11 cellular contexts compared by ENCODE assay signal in genomic region chr12:79936670-79937069, GRCh38. TPM values are rescaled to one million over a fixed set of nuclear protein-coding genes. Genes with fewer than 3 reads are reported as not detected.
DNase-seq lines count a peak whose midpoint lies in the region; ATAC-seq, FAIRE-seq and TF ChIP-seq lines count a peak whose summit lies in the region.
"Had no signal": no experiment of that assay in that cellular context is flagged by ENCODE, and none has a peak within 500 bp of the region (broad histone marks: within the 10 kb centered on the region; RNA-seq: fewer than 3 reads in every experiment).

No MANE protein-coding gene starts in this region.

- H3K27me3 ChIP-seq in astrocyte (ENCODE audit: insufficient read depth, low read length): no peaks in the 10 kb centered on the region
- no peaks in the 10 kb centered on the region for H3K27me3 ChIP-seq in left lung

- H3K4me1 ChIP-seq in astrocyte (ENCODE audit: insufficient read depth, low read length): peaks cover 7% of the 10 kb centered on the region
- H3K4me1 ChIP-seq in left lung: peaks cover 12 to 38% of the 10 kb centered on the region in 2 donors

- H4K20me1 ChIP-seq in astrocyte (ENCODE audit: insufficient read depth, low read length): peaks cover 24% of the 10 kb centered on the region

- no peaks in the 10 kb centered on the region for H3K27me3 Mint-ChIP-seq in astrocyte (ENCODE audit: low read depth, unreplicated experiment)
- H3K27me3 Mint-ChIP-seq in activated T-helper 1 cell treated with anti-CD3 and anti-CD28 coated beads, Interleukin-12 subunit alpha, Interleukin-12 subunit beta, Interleukin-2, Interleukin-4 antibody, amounts not matched to agents 30 ng/mL and 10 ng/mL and 1 ng/mL, durations not matched to agents 14 hours and 24 hours and 36 hours (ENCODE audit: insufficient read depth): no peaks in the 10 kb centered on the region

- H3K4me2 ChIP-seq in astrocyte (ENCODE audit: low read length): peak overlapping the region; percentile 90

- peaks cover 3% of the 10 kb centered on the region for H3K36me3 Mint-ChIP-seq in astrocyte (ENCODE audit: low read depth, unreplicated experiment)
- H3K36me3 Mint-ChIP-seq in activated T-helper 1 cell treated with anti-CD3 and anti-CD28 coated beads, Interleukin-12 subunit alpha, Interleukin-12 subunit beta, Interleukin-2, Interleukin-4 antibody, amounts not matched to agents 30 ng/mL and 10 ng/mL and 1 ng/mL, durations not matched to agents 14 hours and 24 hours and 36 hours (ENCODE audit: low read depth): peaks cover 10% of the 10 kb centered on the region

- no peaks in the 10 kb centered on the region for H3K9me3 ChIP-seq in astrocyte (ENCODE audit: insufficient read depth, low read depth, low read length)
- no peaks in the 10 kb centered on the region for H3K9me3 ChIP-seq in left lung

- peak overlapping the region; percentile 100 for H3K4me3 Mint-ChIP-seq in astrocyte (ENCODE audit: unreplicated experiment)
- H3K4me3 Mint-ChIP-seq in activated T-helper 1 cell treated with anti-CD3 and anti-CD28 coated beads, Interleukin-12 subunit alpha, Interleukin-12 subunit beta, Interleukin-2, Interleukin-4 antibody, amounts not matched to agents 30 ng/mL and 10 ng/mL and 1 ng/mL, durations not matched to agents 14 hours and 24 hours and 36 hours: no peak overlapping the region

- H3K4me1 Mint-ChIP-seq in astrocyte (ENCODE audit: low read depth, unreplicated experiment): peaks cover 7% of the 10 kb centered on the region
- peaks cover 39% of the 10 kb centered on the region for H3K4me1 Mint-ChIP-seq in activated T-helper 1 cell treated with anti-CD3 and anti-CD28 coated beads, Interleukin-12 subunit alpha, Interleukin-12 subunit beta, Interleukin-2, Interleukin-4 antibody, amounts not matched to agents 30 ng/mL and 10 ng/mL and 1 ng/mL, durations not matched to agents 14 hours and 24 hours and 36 hours (ENCODE audit: low read depth)

- no peak overlapping the region for H3K27ac Mint-ChIP-seq in astrocyte (ENCODE audit: unreplicated experiment)
- no peak overlapping the region for H3K27ac Mint-ChIP-seq in activated T-helper 1 cell treated with anti-CD3 and anti-CD28 coated beads, Interleukin-12 subunit alpha, Interleukin-12 subunit beta, Interleukin-2, Interleukin-4 antibody, amounts not matched to agents 30 ng/mL and 10 ng/mL and 1 ng/mL, durations not matched to agents 14 hours and 24 hours and 36 hours

- H3K4me3 ChIP-seq in astrocyte (ENCODE audit: insufficient read depth, low read depth, low read length) (no peak overlapping the region), left lung (peak overlapping the region in 1 of 2 donors; percentile 93)

- H3K9me3 Mint-ChIP-seq in astrocyte (ENCODE audit: unreplicated experiment): no peaks in the 10 kb centered on the region
- no peaks in the 10 kb centered on the region for H3K9me3 Mint-ChIP-seq in activated T-helper 1 cell treated with anti-CD3 and anti-CD28 coated beads, Interleukin-12 subunit alpha, Interleukin-12 subunit beta, Interleukin-2, Interleukin-4 antibody, amounts not matched to agents 30 ng/mL and 10 ng/mL and 1 ng/mL, durations not matched to agents 14 hours and 24 hours and 36 hours

- peak overlapping the region; percentile 99 for H3K9ac ChIP-seq in astrocyte (ENCODE audit: low read length)

- peaks cover 48% of the 10 kb centered on the region for H3K79me2 ChIP-seq in astrocyte (ENCODE audit: insufficient read depth, low read length)

- peak; percentile 16 for DNase-seq in EL
- no peak for DNase-seq in astrocyte (ENCODE audit: low read depth)
- peak; percentile 40 to 54 for DNase-seq in lung microvascular endothelial cell (ENCODE audit: low read depth in 2 of 2)
- DNase-seq in activated T-helper 1 cell treated with anti-CD3 and anti-CD28 coated beads, Interleukin-12 subunit alpha, Interleukin-12 subunit beta, Interleukin-2, Interleukin-4 antibody, amounts not matched to agents 30 ng/mL and 10 ng/mL and 1 ng/mL, durations not matched to agents 14 hours and 24 hours and 36 hours (ENCODE audit: low spot score): no peak
- no peak for DNase-seq in left lung
- DNase-seq: GOT3, MV-4-11, substantia nigra had no signal

- ATAC-seq in GM18870 (IDR thresholded peaks at IDR 0.05; ENCODE audit: unreplicated experiment): no peak
- no peak for ATAC-seq in left lung
- ATAC-seq in HG03039 (IDR thresholded peaks at IDR 0.05; ENCODE audit: unreplicated experiment): no peak

- H3K36me3 ChIP-seq in astrocyte (ENCODE audit: insufficient read depth, low read length) (no peaks in the 10 kb centered on the region), left lung (no peaks in the 10 kb centered on the region)

- no peak for TF ChIP-seq CTCF in 22Rv1 (IDR thresholded peaks at IDR 0.05)
- no peak for TF ChIP-seq CTCF in astrocyte (IDR thresholded peaks at IDR 0.05; ENCODE audit: insufficient read depth, low read depth, low read length)
- no peak for TF ChIP-seq CTCF in left lung (IDR thresholded peaks at IDR 0.05)

- no peak for FAIRE-seq in astrocyte (lab: Jason Lieb, UNC)

- H2AFZ ChIP-seq in astrocyte (ENCODE audit: low read depth, low read length): no peak overlapping the region

- H3K27ac ChIP-seq in 22Rv1 (peak overlapping the region; percentile 87; the same call in 1 of the 2 replicates), astrocyte (ENCODE audit: low read depth, low read length) (no peak overlapping the region), left lung (peak overlapping the region in 1 of 2 donors; percentile 99)

- intact Hi-C loops in activated T-helper 1 cell treated with anti-CD3 and anti-CD28 coated beads, Interleukin-12 subunit alpha, Interleukin-12 subunit beta, Interleukin-2, Interleukin-4 antibody, amounts not matched to agents 30 ng/mL and 10 ng/mL and 1 ng/mL, durations not matched to agents 14 hours and 24 hours and 36 hours (cut with micrococcal nuclease): loop anchor here (5.0 kb wide), 1 partner anchor 144 kb away; no protein-coding TSS in a partner anchor
- intact Hi-C loops in left lung (cut with DNase I): no loop called here

RNA-seq across cellular contexts. Expression of gene PPP1R12A, which starts 1.8 kb away (rescaled TPM):
- total RNA-seq in astrocyte (113 and 115 TPM in 2 replicates), lung microvascular endothelial cell (53.8 and 66.9 TPM in 2 replicates), left lung (10 to 100 TPM; 62.9 to 87.2 TPM)
- 85.0 and 87.1 TPM in 2 replicates for total RNA-seq in activated T-helper 1 cell treated with anti-CD3 and anti-CD28 coated beads, Interleukin-12 subunit alpha, Interleukin-12 subunit beta, Interleukin-2, Interleukin-4 antibody, amounts not matched to agents 30 ng/mL and 10 ng/mL and 1 ng/mL, durations not matched to agents 14 hours and 24 hours and 36 hours

Comparison
In these comparisons a context has a peak if more than half of its experiments do, and no peak if none do; other contexts are left out.
1. DNase-seq: peak in EL (single experiment) and lung microvascular endothelial cell (2 of 2); none in astrocyte (single experiment), activated T-helper 1 cell treated with anti-CD3 and anti-CD28 coated beads, Interleukin-12 subunit alpha, Interleukin-12 subunit beta, Interleukin-2, Interleukin-4 antibody, amounts not matched to agents 30 ng/mL and 10 ng/mL and 1 ng/mL, durations not matched to agents 14 hours and 24 hours and 36 hours (single experiment) and left lung (0 of 2).